In the genomic region with DNA sequence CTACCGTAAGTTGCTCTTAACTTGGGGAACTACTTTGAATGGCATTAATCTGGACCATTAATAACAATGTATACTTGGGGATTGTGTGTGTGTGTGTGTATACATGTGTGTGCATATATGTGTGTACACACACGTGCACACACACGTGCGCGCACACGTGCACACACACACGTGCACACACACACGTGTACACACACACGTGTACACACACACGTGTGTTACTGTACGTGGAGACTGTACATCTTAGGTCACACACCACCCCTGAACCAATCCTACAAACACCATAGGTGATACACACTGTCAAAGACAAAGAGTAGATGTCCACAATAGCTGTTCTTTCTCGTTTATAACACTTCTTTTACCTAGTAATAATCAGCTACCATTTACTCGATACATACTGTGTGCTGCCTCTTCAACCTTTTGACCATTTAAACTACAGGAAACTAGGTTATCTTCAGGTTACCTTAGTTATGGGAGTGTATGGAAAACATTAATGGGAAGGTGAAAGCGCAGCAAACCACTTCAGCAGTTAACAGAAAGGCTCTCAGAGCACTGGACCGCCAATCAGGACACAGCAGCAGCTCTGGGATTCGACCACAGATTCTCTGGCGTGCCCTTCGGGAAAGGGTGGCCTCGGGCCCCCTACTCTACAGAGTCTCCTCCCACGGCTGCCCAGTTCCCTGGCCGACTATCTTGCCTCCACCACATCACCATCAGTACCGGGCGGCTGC, we compare ENCODE assay signal across 1 cellular context.
A peak's percentile ranks its signal among the peaks of the same experiment; 100 is the strongest.
TF ChIP-seq lines count a peak whose summit lies in the region.

No MANE protein-coding gene starts in this region.

TF ChIP-seq in K562, 482 proteins besides CTCF, POLR2A, EP300 and RAD21 (continued from another document):
- TF ChIP-seq TBL1XR1 (IDR thresholded peaks at IDR 0.05; ENCODE audit: low read length in 2 of 2) (0 out of 4 replicates have a peak, but pooled peaks of 1 of the 2 experiments have one; percentile 36), ZNF444 (CRISPR knock-in tag; IDR thresholded peaks at IDR 0.05) (no peak), SAFB (IDR thresholded peaks at IDR 0.05; ENCODE audit: borderline replicate concordance, low read depth, low read length) (no peak), ATF4 (CRISPR knock-in tag; IDR thresholded peaks at IDR 0.05) (no peak), ARID2 (IDR thresholded peaks at IDR 0.05) (peak; percentile 99), ZNF224 (CRISPR knock-in tag; IDR thresholded peaks at IDR 0.05) (no peak), ZNF551 (CRISPR knock-in tag; IDR thresholded peaks at IDR 0.05) (no peak), GABPB1 (CRISPR knock-in tag; IDR thresholded peaks at IDR 0.05) (no peak), SMAD1 (IDR thresholded peaks at IDR 0.05; ENCODE audit: low read depth, low read length, partially characterized antibody) (no peak), RAD51 (IDR thresholded peaks at IDR 0.05; ENCODE audit: borderline replicate concordance, low read depth) (no peak), NR2C1 (IDR thresholded peaks at IDR 0.05) (no peak), NR2C1 (tag; IDR thresholded peaks at IDR 0.05) (no peak), JUN (IDR thresholded peaks at IDR 0.05; ENCODE audit: borderline replicate concordance, low read depth, low read length) (no peak), JUN (CRISPR knock-in tag; IDR thresholded peaks at IDR 0.05; ENCODE audit: borderline replicate concordance) (no peak), XRCC4 (IDR thresholded peaks at IDR 0.05; ENCODE audit: extremely low read depth, insufficient read depth, insufficient read length) (no peak), RBM39 (optimal IDR thresholded peaks at IDR 0.05; ENCODE audit: low read depth, low read length) (no peak), NONO (IDR thresholded peaks at IDR 0.05; ENCODE audit: low read depth in 2 of 2, low read length in 1 of 2) (no peak), SMARCB1 (IDR thresholded peaks at IDR 0.05; ENCODE audit: insufficient read length, low read depth) (no peak), TRIM24 (IDR thresholded peaks at IDR 0.05) (no peak), RBM22 (IDR thresholded peaks at IDR 0.05; ENCODE audit: low read depth, low read length, poor library complexity, severe bottlenecking) (no peak), RBM34 (IDR thresholded peaks at IDR 0.05; ENCODE audit: borderline replicate concordance, insufficient read depth, low read length) (no peak), TEAD1 (CRISPR knock-in tag; IDR thresholded peaks at IDR 0.05) (no peak), NCOR1 (IDR thresholded peaks at IDR 0.05) (peak; percentile 33; the same call in 1 of the 2 replicates), RB1 (IDR thresholded peaks at IDR 0.05; ENCODE audit: low read depth) (no peak), CEBPB (tag; IDR thresholded peaks at IDR 0.05) (no peak), ILK (tag; IDR thresholded peaks at IDR 0.05; ENCODE audit: borderline replicate concordance, low read depth) (no peak), ZBTB11 (CRISPR knock-in tag; IDR thresholded peaks at IDR 0.05) (no peak), CHD2 (IDR thresholded peaks at IDR 0.05; ENCODE audit: low read depth, low read length) (no peak)
- TF ChIP-seq, protein P1, sequence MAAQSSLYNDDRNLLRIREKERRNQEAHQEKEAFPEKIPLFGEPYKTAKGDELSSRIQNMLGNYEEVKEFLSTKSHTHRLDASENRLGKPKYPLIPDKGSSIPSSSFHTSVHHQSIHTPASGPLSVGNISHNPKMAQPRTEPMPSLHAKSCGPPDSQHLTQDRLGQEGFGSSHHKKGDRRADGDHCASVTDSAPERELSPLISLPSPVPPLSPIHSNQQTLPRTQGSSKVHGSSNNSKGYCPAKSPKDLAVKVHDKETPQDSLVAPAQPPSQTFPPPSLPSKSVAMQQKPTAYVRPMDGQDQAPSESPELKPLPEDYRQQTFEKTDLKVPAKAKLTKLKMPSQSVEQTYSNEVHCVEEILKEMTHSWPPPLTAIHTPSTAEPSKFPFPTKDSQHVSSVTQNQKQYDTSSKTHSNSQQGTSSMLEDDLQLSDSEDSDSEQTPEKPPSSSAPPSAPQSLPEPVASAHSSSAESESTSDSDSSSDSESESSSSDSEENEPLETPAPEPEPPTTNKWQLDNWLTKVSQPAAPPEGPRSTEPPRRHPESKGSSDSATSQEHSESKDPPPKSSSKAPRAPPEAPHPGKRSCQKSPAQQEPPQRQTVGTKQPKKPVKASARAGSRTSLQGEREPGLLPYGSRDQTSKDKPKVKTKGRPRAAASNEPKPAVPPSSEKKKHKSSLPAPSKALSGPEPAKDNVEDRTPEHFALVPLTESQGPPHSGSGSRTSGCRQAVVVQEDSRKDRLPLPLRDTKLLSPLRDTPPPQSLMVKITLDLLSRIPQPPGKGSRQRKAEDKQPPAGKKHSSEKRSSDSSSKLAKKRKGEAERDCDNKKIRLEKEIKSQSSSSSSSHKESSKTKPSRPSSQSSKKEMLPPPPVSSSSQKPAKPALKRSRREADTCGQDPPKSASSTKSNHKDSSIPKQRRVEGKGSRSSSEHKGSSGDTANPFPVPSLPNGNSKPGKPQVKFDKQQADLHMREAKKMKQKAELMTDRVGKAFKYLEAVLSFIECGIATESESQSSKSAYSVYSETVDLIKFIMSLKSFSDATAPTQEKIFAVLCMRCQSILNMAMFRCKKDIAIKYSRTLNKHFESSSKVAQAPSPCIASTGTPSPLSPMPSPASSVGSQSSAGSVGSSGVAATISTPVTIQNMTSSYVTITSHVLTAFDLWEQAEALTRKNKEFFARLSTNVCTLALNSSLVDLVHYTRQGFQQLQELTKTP (IDR thresholded peaks at IDR 0.05; ENCODE audit: low read depth in 1 of 2, partially characterized antibody in 2 of 2), result peak in 1 of 2 experiments; percentile 73
- TF ChIP-seq, protein P2, sequence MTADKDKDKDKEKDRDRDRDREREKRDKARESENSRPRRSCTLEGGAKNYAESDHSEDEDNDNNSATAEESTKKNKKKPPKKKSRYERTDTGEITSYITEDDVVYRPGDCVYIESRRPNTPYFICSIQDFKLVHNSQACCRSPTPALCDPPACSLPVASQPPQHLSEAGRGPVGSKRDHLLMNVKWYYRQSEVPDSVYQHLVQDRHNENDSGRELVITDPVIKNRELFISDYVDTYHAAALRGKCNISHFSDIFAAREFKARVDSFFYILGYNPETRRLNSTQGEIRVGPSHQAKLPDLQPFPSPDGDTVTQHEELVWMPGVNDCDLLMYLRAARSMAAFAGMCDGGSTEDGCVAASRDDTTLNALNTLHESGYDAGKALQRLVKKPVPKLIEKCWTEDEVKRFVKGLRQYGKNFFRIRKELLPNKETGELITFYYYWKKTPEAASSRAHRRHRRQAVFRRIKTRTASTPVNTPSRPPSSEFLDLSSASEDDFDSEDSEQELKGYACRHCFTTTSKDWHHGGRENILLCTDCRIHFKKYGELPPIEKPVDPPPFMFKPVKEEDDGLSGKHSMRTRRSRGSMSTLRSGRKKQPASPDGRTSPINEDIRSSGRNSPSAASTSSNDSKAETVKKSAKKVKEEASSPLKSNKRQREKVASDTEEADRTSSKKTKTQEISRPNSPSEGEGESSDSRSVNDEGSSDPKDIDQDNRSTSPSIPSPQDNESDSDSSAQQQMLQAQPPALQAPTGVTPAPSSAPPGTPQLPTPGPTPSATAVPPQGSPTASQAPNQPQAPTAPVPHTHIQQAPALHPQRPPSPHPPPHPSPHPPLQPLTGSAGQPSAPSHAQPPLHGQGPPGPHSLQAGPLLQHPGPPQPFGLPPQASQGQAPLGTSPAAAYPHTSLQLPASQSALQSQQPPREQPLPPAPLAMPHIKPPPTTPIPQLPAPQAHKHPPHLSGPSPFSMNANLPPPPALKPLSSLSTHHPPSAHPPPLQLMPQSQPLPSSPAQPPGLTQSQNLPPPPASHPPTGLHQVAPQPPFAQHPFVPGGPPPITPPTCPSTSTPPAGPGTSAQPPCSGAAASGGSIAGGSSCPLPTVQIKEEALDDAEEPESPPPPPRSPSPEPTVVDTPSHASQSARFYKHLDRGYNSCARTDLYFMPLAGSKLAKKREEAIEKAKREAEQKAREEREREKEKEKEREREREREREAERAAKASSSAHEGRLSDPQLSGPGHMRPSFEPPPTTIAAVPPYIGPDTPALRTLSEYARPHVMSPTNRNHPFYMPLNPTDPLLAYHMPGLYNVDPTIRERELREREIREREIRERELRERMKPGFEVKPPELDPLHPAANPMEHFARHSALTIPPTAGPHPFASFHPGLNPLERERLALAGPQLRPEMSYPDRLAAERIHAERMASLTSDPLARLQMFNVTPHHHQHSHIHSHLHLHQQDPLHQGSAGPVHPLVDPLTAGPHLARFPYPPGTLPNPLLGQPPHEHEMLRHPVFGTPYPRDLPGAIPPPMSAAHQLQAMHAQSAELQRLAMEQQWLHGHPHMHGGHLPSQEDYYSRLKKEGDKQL (CRISPR knock-in tag; IDR thresholded peaks at IDR 0.05; ENCODE audit: borderline replicate concordance), result no peak
- TF ChIP-seq, protein P3, sequence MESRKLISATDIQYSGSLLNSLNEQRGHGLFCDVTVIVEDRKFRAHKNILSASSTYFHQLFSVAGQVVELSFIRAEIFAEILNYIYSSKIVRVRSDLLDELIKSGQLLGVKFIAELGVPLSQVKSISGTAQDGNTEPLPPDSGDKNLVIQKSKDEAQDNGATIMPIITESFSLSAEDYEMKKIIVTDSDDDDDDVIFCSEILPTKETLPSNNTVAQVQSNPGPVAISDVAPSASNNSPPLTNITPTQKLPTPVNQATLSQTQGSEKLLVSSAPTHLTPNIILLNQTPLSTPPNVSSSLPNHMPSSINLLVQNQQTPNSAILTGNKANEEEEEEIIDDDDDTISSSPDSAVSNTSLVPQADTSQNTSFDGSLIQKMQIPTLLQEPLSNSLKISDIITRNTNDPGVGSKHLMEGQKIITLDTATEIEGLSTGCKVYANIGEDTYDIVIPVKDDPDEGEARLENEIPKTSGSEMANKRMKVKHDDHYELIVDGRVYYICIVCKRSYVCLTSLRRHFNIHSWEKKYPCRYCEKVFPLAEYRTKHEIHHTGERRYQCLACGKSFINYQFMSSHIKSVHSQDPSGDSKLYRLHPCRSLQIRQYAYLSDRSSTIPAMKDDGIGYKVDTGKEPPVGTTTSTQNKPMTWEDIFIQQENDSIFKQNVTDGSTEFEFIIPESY (CRISPR knock-in tag; IDR thresholded peaks at IDR 0.05), result no peak
- TF ChIP-seq, protein P4, sequence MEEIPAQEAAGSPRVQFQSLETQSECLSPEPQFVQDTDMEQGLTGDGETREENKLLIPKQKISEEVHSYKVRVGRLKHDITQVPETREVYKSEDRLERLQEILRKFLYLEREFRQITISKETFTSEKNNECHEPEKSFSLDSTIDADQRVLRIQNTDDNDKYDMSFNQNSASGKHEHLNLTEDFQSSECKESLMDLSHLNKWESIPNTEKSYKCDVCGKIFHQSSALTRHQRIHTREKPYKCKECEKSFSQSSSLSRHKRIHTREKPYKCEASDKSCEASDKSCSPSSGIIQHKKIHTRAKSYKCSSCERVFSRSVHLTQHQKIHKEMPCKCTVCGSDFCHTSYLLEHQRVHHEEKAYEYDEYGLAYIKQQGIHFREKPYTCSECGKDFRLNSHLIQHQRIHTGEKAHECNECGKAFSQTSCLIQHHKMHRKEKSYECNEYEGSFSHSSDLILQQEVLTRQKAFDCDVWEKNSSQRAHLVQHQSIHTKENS (CRISPR knock-in tag; IDR thresholded peaks at IDR 0.05), result no peak
- TF ChIP-seq, protein P5, sequence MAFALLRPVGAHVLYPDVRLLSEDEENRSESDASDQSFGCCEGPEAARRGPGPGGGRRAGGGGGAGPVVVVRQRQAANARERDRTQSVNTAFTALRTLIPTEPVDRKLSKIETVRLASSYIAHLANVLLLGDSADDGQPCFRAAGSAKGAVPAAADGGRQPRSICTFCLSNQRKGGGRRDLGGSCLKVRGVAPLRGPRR (CRISPR knock-in tag; IDR thresholded peaks at IDR 0.05), result no peak
- TF ChIP-seq, protein P6, sequence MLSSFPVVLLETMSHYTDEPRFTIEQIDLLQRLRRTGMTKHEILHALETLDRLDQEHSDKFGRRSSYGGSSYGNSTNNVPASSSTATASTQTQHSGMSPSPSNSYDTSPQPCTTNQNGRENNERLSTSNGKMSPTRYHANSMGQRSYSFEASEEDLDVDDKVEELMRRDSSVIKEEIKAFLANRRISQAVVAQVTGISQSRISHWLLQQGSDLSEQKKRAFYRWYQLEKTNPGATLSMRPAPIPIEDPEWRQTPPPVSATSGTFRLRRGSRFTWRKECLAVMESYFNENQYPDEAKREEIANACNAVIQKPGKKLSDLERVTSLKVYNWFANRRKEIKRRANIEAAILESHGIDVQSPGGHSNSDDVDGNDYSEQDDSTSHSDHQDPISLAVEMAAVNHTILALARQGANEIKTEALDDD (IDR thresholded peaks at IDR 0.05), result peak; percentile 53; the same call in 1 of the 2 replicates
TF ChIP-seq in K562: peak in this region for 8.
